ENCODE assay signal across 8 cellular contexts in genomic region chr19:4724252-4724514, GRCh38. TPM values are rescaled to one million over a fixed set of nuclear protein-coding genes. Genes with fewer than 3 reads are reported as not detected.
DNase-seq lines count a peak whose midpoint lies in the region; ATAC-seq and TF ChIP-seq lines count a peak whose summit lies in the region.

No MANE protein-coding gene starts in this region.

- H3K9me3 ChIP-seq in skeletal muscle satellite cell (replicated peaks; ENCODE audit: low read length), result no peaks in the 10 kb centered on the region

- peaks cover 9% of the 10 kb centered on the region; the same call in 1 of the 2 replicates for H3K4me1 ChIP-seq in GM23338 (ENCODE audit: insufficient read depth)
- H3K4me1 ChIP-seq in skeletal muscle satellite cell (ENCODE audit: control insufficient read depth, insufficient read depth, low read length), result peaks cover 20% of the 10 kb centered on the region

- peaks cover 14% of the 10 kb centered on the region for H3K36me3 Mint-ChIP-seq in GM23338 (ENCODE audit: low read depth)
- H3K36me3 Mint-ChIP-seq in activated CD4-positive, alpha-beta memory T cell treated with anti-CD3 and anti-CD28 coated beads, Interleukin-2, amount 10 ng/mL, durations not matched to agents 7 days and 5 days (ENCODE audit: low read depth), result peaks cover 33% of the 10 kb centered on the region

- H3K27ac ChIP-seq in GM23338 (ENCODE audit: low read depth), result no peak overlapping the region

- H3K36me3 ChIP-seq in GM23338 (ENCODE audit: insufficient read depth) (no peaks in the 10 kb centered on the region), skeletal muscle satellite cell (ENCODE audit: insufficient read depth, low read length) (peaks cover 20% of the 10 kb centered on the region)

- H3K4me3 Mint-ChIP-seq in GM23338, result peak overlapping the region; percentile 97
- H3K4me3 Mint-ChIP-seq in activated CD4-positive, alpha-beta memory T cell treated with anti-CD3 and anti-CD28 coated beads, Interleukin-2, amount 10 ng/mL, durations not matched to agents 7 days and 5 days, result peak overlapping the region; percentile 97

- H3K27ac Mint-ChIP-seq in GM23338, result 0 out of 2 replicates have a peak overlapping the region, but pooled peaks have one; percentile 40
- peak overlapping the region; percentile 92 for H3K27ac Mint-ChIP-seq in activated CD4-positive, alpha-beta memory T cell treated with anti-CD3 and anti-CD28 coated beads, Interleukin-2, amount 10 ng/mL, durations not matched to agents 7 days and 5 days

- peak overlapping the region; percentile 99 for H3K4me3 ChIP-seq in GM23338
- peak overlapping the region; percentile 60 for H3K4me3 ChIP-seq in skeletal muscle satellite cell (ENCODE audit: low read length)

- peaks cover 2% of the 10 kb centered on the region; the same call in 1 of the 3 replicates for H3K4me1 Mint-ChIP-seq in GM23338
- H3K4me1 Mint-ChIP-seq in activated CD4-positive, alpha-beta memory T cell treated with anti-CD3 and anti-CD28 coated beads, Interleukin-2, amount 10 ng/mL, durations not matched to agents 7 days and 5 days, result peaks cover 41% of the 10 kb centered on the region

- CTCF ChIA-PET in activated CD4-positive, alpha-beta memory T cell treated with anti-CD3 and anti-CD28 coated beads, Interleukin-2, amount 10 ng/mL, durations not matched to agents 7 days and 5 days (lab: Charles Lee), result interaction anchor here (0.6 to 2.7 kb wide), 5 partner anchors 67 to 193 kb away, joined by 3 to 37 read pairs (median 5); partner anchors contain the start of gene FEM1A

- H3K9me3 Mint-ChIP-seq in GM23338, result peaks cover 10% of the 10 kb centered on the region; the same call in 2 of the 3 replicates
- H3K9me3 Mint-ChIP-seq in activated CD4-positive, alpha-beta memory T cell treated with anti-CD3 and anti-CD28 coated beads, Interleukin-2, amount 10 ng/mL, durations not matched to agents 7 days and 5 days, result no peaks in the 10 kb centered on the region

- DNase-seq in GM23338 (ENCODE audit: low spot score) (no peak), left cardiac atrium (no peak), NCI-H1417 (lab: John Stamatoyannopoulos, UW) (no peak), NCI-H526 treated with DMSO at 0.1 percent for 48 hours (lab: John Stamatoyannopoulos, UW) (no peak), SKM-1 treated with dmso at 0.1 percent for 144 hours (lab: John Stamatoyannopoulos, UW; ENCODE audit: unreplicated experiment) (no peak), GM19238 (ENCODE audit: insufficient read length, low spot score) (no peak)
- DNase-seq in activated CD4-positive, alpha-beta memory T cell treated with anti-CD3 and anti-CD28 coated beads, Interleukin-2, amount 10 ng/mL, durations not matched to agents 7 days and 5 days, result no peak

- H3F3A ChIP-seq in GM23338 (replicated peaks; ENCODE audit: low read depth), result no peaks in the 10 kb centered on the region

- TF ChIP-seq CTCF in GM23338 (conservative IDR thresholded peaks at IDR 0.05; ENCODE audit: low read depth in 2 of 2), result no peak

- POLR2A ChIA-PET in activated CD4-positive, alpha-beta memory T cell treated with anti-CD3 and anti-CD28 coated beads, Interleukin-2, amount 10 ng/mL, durations not matched to agents 7 days and 5 days (lab: Charles Lee), result interaction anchor here (1.5 to 1.9 kb wide), 5 partner anchors 67 to 898 kb away, joined by 4 to 16 read pairs (median 5); partner anchors contain the start of genes FEM1A, SAFB and SAFB2

- H3K27me3 ChIP-seq in GM23338 (ENCODE audit: insufficient read depth) (no peaks in the 10 kb centered on the region), skeletal muscle satellite cell (ENCODE audit: control insufficient read depth, insufficient read depth, low read length) (no peaks in the 10 kb centered on the region)

- intact Hi-C loops in left cardiac atrium (cut with DNase I), result no loop called here

- H4K20me1 ChIP-seq in GM23338 (replicated peaks; ENCODE audit: insufficient read depth), result no peaks in the 10 kb centered on the region; the same call in 1 of the 2 replicates

- ATAC-seq in GM23338, result no peak; the same call in 2 of the 3 replicates
- peak; percentile 4 to 7 for ATAC-seq in left cardiac atrium

- H3K9me2 ChIP-seq in GM23338 (ENCODE audit: insufficient read depth), result no peaks in the 10 kb centered on the region

- H2AFZ ChIP-seq in GM23338, result no peak overlapping the region

- no peak overlapping the region for H3K4me2 ChIP-seq in GM23338
- H3K4me2 ChIP-seq in skeletal muscle satellite cell (ENCODE audit: low read length), result peak overlapping the region; percentile 66

- peaks cover 24% of the 10 kb centered on the region for H3K79me2 ChIP-seq in GM23338 (replicated peaks; ENCODE audit: insufficient read depth)

- peaks cover 22% of the 10 kb centered on the region for H3K27me3 Mint-ChIP-seq in GM23338 (ENCODE audit: insufficient read depth, low read depth, poor library complexity)
- no peaks in the 10 kb centered on the region for H3K27me3 Mint-ChIP-seq in activated CD4-positive, alpha-beta memory T cell treated with anti-CD3 and anti-CD28 coated beads, Interleukin-2, amount 10 ng/mL, durations not matched to agents 7 days and 5 days

- H3K9ac ChIP-seq in skeletal muscle satellite cell (ENCODE audit: low read depth, low read length), result no peak overlapping the region

TF ChIP-seq in GM23338, 12 proteins besides CTCF, POLR2A, EP300 and RAD21:
- TF ChIP-seq EZH2 (IDR thresholded peaks at IDR 0.05; ENCODE audit: low read depth, unreplicated experiment), result no peak
- TF ChIP-seq JUNB (IDR thresholded peaks at IDR 0.05; ENCODE audit: unreplicated experiment), result no peak
- TF ChIP-seq ZNF114 (CRISPR knock-in tag; IDR thresholded peaks at IDR 0.05), result no peak

RNA-seq across cellular contexts. Expression of gene DPP9, which starts 0.5 kb away (rescaled TPM):
- total RNA-seq in GM23338 (2014; rRNA removed; shearing (Covaris generic)), result 30.8 and 49.2 TPM in 2 replicates
- 18.6 and 19.5 TPM in 2 replicates for polyA plus RNA-seq in GM23338 (2016; fragmentation: Nextera tagmentation; extraction: Ambion mirVana)
- total RNA-seq in activated CD4-positive, alpha-beta memory T cell treated with anti-CD3 and anti-CD28 coated beads, Interleukin-2, amount 10 ng/mL, durations not matched to agents 7 days and 5 days, result 10 to 100 TPM; 67.6 to 78.3 TPM
- total RNA-seq in left cardiac atrium, result 10 to 100 TPM; 41.8 to 43.0 TPM
- total RNA-seq in skeletal muscle satellite cell (2012; rRNA removed), result 53.7 and 63.6 TPM in 2 replicates

RNA-seq across cellular contexts. Expression of gene MYDGF, which starts 54.0 kb away (rescaled TPM):
- 42.3 and 49.4 TPM in 2 replicates for total RNA-seq in GM23338 (2014; rRNA removed; shearing (Covaris generic))
- polyA plus RNA-seq in GM23338 (2016; fragmentation: Nextera tagmentation; extraction: Ambion mirVana), result 99.5 and 99.7 TPM in 2 replicates
- total RNA-seq in activated CD4-positive, alpha-beta memory T cell treated with anti-CD3 and anti-CD28 coated beads, Interleukin-2, amount 10 ng/mL, durations not matched to agents 7 days and 5 days, result 10 to 100 TPM; 67.1 to 68.7 TPM
- total RNA-seq in left cardiac atrium, result 10 to 100 TPM; 43.2 to 53.7 TPM
- total RNA-seq in skeletal muscle satellite cell (2012; rRNA removed), result 158 and 184 TPM in 2 replicates
